In the genomic region with DNA sequence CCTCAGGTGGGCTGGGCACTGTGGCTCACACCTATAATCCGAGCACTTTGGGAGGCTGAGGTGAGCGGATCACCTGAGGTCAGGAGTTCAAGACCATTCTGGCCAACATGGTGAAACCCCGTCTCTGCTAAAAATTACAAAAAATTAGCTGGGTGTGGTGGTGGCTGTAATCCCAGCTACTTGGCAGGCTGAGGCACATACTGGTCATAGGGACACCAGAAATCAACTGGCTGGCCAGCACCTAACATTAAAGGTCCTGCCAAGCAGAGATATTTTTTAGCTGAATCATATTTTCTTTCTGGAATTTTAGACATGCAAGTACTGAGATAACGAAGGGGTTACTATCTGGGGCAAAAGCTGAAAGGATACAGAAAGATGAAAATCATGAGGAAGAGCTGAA, we compare ENCODE assay signal across 5 cellular contexts. TPM values are rescaled to one million over a fixed set of nuclear protein-coding genes. Genes with fewer than 3 reads are reported as not detected.
"Had no signal": no experiment of that assay in that cellular context is flagged by ENCODE, and none has a peak within 500 bp of the region (broad histone marks: within the 10 kb centered on the region; RNA-seq: fewer than 3 reads in every experiment).

No MANE protein-coding gene starts in this region.

RNA-seq across cellular contexts. Expression of gene POTEE, which starts 27.9 kb away (rescaled TPM):
- total RNA-seq: IMR-90, NCI-H460, Peyer's patch, Right ventricle myocardium inferior, RPMI7951 had no signal
